ENCODE assay signal across 19 cellular contexts in the genomic region with DNA sequence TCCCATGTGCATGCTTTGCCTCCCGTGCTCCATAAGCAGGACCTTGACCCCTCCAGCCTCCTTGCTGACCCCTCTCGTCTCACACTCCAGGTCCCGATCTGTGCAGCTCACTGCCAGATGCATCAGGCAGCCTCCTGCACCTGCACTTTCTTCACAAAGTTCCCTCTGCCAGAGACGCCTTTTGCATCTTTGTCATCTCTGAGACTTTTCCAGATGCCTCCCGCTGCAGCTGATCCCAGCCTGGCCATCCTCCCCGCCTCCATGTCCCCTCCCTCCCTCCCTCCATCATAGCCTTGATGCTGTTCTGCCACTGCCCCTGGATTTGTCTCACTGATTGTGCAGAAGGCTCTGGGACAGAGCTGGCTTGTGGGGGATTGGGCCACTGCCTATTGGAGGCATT. TPM values are rescaled to one million over a fixed set of nuclear protein-coding genes. Genes with fewer than 3 reads are reported as not detected.
DNase-seq lines count a peak whose midpoint lies in the region; ATAC-seq and TF ChIP-seq lines count a peak whose summit lies in the region.
"Had no signal": no experiment of that assay in that cellular context is flagged by ENCODE, and none has a peak within 500 bp of the region (broad histone marks: within the 10 kb centered on the region; RNA-seq: fewer than 3 reads in every experiment).

No MANE protein-coding gene starts in this region.

- H3K27ac Mint-ChIP-seq in brain (peak overlapping the region; percentile 13 to 96 (median 76)), osteocyte (ENCODE audit: unreplicated experiment) (peak overlapping the region; percentile 38), natural killer cell (peak overlapping the region in 1 of 2 donors; percentile 59)

- H3K27ac ChIP-seq in BLaER1, result peak overlapping the region; percentile 95
- H3K27ac ChIP-seq in RWPE1, result peak overlapping the region; percentile 29
- H3K27ac ChIP-seq: HL-60 had no signal

- no peaks in the 10 kb centered on the region for H3K9me3 ChIP-seq in BLaER1
- H3K9me3 ChIP-seq: BE2C had no signal

- no peak for ATAC-seq in natural killer cell
- ATAC-seq: Panc1, Right ventricle myocardium inferior had no signal

- DNase-seq in RWPE1 (ENCODE audit: low spot score), result no peak
- DNase-seq in osteocyte (ENCODE audit: extremely low spot score, unreplicated experiment), result no peak
- no peak for DNase-seq in activated T-cell treated with anti-CD3 and anti-CD28 coated beads for 4 hours
- no peak for DNase-seq in activated CD8-positive, alpha-beta memory T cell treated with anti-CD3 and anti-CD28 coated beads, Interleukin-2, amount 50 U/mL, for 48 hours
- no peak for DNase-seq in natural killer cell
- DNase-seq in SKM-1 (lab: John Stamatoyannopoulos, UW; ENCODE audit: unreplicated experiment), result no peak
- DNase-seq: BE2C; CD8-positive, alpha-beta memory T cell; H7; IMR-90; NCI-H1417; NCI-H1930 had no signal

- intact Hi-C loops in natural killer cell (cut with micrococcal nuclease), result no loop called here

- H3K36me3 ChIP-seq in BLaER1, result peaks cover 23% of the 10 kb centered on the region
- H3K36me3 ChIP-seq: BE2C had no signal

- H3K36me3 Mint-ChIP-seq in brain (peaks cover 5% of the 10 kb centered on the region), osteocyte (ENCODE audit: unreplicated experiment) (no peaks in the 10 kb centered on the region), natural killer cell (no peaks in the 10 kb centered on the region)

- H3K4me2 ChIP-seq in BLaER1, result peak overlapping the region; percentile 93

- H3K4me1 Mint-ChIP-seq in brain (peaks cover 78% of the 10 kb centered on the region), osteocyte (ENCODE audit: unreplicated experiment) (peaks cover 16% of the 10 kb centered on the region), natural killer cell (peaks cover 30 to 50% of the 10 kb centered on the region in 2 donors)

- 0 out of 2 replicates have a peak overlapping the region, but pooled peaks have one; percentile 40 for H3K9ac ChIP-seq in BLaER1

- no peaks in the 10 kb centered on the region for H3K27me3 ChIP-seq in BLaER1
- H3K27me3 ChIP-seq: BE2C had no signal

- H3K9me3 Mint-ChIP-seq in brain (no peaks in the 10 kb centered on the region), osteocyte (ENCODE audit: unreplicated experiment) (no peaks in the 10 kb centered on the region), natural killer cell (no peaks in the 10 kb centered on the region)
- H3K9me3 Mint-ChIP-seq: CD8-positive, alpha-beta memory T cell had no signal

- H3K27me3 Mint-ChIP-seq in brain (peaks cover 3% of the 10 kb centered on the region), osteocyte (ENCODE audit: unreplicated experiment) (no peaks in the 10 kb centered on the region), natural killer cell (ENCODE audit: low read depth in 2 of 2) (no peaks in the 10 kb centered on the region)
- H3K27me3 Mint-ChIP-seq: CD8-positive, alpha-beta memory T cell had no signal

- POLR2A ChIA-PET in RWPE1 (lab: Yijun Ruan, JAX; ENCODE audit: low non-redundant PET), result no interaction called here

- TF ChIP-seq CTCF in RWPE1 (conservative IDR thresholded peaks at IDR 0.05; ENCODE audit: low read depth), result no peak
- TF ChIP-seq CTCF in brain (conservative IDR thresholded peaks at IDR 0.05), result no peak
- TF ChIP-seq CTCF in osteocyte (IDR thresholded peaks at IDR 0.05), result no peak
- no peak for TF ChIP-seq CTCF in natural killer cell (IDR thresholded peaks at IDR 0.05)

- H4K20me1 ChIP-seq in BLaER1, result peaks cover 91% of the 10 kb centered on the region

- peaks cover 90% of the 10 kb centered on the region for H3K4me1 ChIP-seq in BLaER1

- H3K4me3 ChIP-seq in BLaER1, result no peak overlapping the region

- CTCF ChIA-PET in RWPE1 (lab: Yijun Ruan, JAX), result no interaction called here

- H3K4me3 Mint-ChIP-seq in brain (no peak overlapping the region), osteocyte (ENCODE audit: unreplicated experiment) (no peak overlapping the region), natural killer cell (no peak overlapping the region)
- H3K4me3 Mint-ChIP-seq: CD8-positive, alpha-beta memory T cell had no signal

RNA-seq across cellular contexts. Expression of a gene that starts 29.9 kb away (rescaled TPM):
- polyA plus RNA-seq in brain (ENCODE audit: insufficient read depth, low read depth, low replicate concordance), result 59.2 TPM
- total RNA-seq in osteocyte (34.8 and 35.4 TPM in 2 replicates), natural killer cell (10 to 100 TPM; 23.8 to 29.3 (median 25.0) TPM)

RNA-seq across cellular contexts. Expression of a gene that starts 38.0 kb away (rescaled TPM):
- polyA plus RNA-seq in brain (ENCODE audit: insufficient read depth, low read depth, low replicate concordance), result 0.42 TPM
- 0.18 and 0.35 TPM in 2 replicates for total RNA-seq in osteocyte
- total RNA-seq in natural killer cell, result under 1 TPM; 0.55 to 1.00 (median 0.66) TPM
- total RNA-seq: HT1080, M059J, Right ventricle myocardium inferior had no signal

RNA-seq across cellular contexts. Expression of a gene that starts 43.8 kb away (rescaled TPM):
- polyA plus RNA-seq in brain (ENCODE audit: insufficient read depth, low read depth, low replicate concordance), result 20.6 TPM
- 19.3 and 25.8 TPM in 2 replicates for total RNA-seq in osteocyte
- total RNA-seq in natural killer cell, result 10 to 100 TPM; 27.7 to 28.7 (median 27.9) TPM

RNA-seq across cellular contexts. Expression of a gene that starts 46.6 kb away (rescaled TPM):
- polyA plus RNA-seq in brain (ENCODE audit: insufficient read depth, low read depth, low replicate concordance), result 2.1 TPM
- total RNA-seq in osteocyte (0.68 and 0.70 TPM in 2 replicates), natural killer cell (1 to 10 TPM; 5.1 to 8.0 (median 8.0) TPM)
- total RNA-seq: HT1080, IMR-90, M059J had no signal

RNA-seq across cellular contexts. Expression of a gene that starts 55.2 kb away (rescaled TPM):
- 69.4 TPM for polyA plus RNA-seq in brain (ENCODE audit: insufficient read depth, low read depth, low replicate concordance)
- total RNA-seq in osteocyte (29.4 and 31.5 TPM in 2 replicates), natural killer cell (10 to 100 TPM; 38.0 to 47.0 (median 45.2) TPM)
